Comparison of ENCODE assay signal across 27 cellular contexts in the genomic region with DNA sequence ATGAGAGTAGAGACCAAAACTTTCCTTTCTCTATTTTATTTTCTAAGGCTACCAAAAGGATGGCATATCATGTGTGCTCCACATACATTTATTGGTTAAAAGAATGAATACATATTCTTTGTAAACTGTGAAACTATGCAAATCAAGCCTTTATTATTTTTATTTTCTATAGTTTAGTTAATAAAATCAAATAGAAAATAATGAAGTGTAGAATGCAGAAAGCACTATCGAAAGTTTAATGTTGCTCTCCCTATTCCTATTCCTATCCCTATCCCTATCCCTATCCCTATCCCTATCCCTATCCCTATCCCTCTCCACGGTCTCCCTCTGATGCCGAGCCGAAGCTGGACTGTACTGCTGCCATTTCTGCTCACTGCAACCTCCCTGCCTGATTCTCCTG.
A peak's percentile ranks its signal among the peaks of the same experiment; 100 is the strongest.
DNase-seq lines count a peak whose midpoint lies in the region; ATAC-seq, FAIRE-seq and TF ChIP-seq lines count a peak whose summit lies in the region.
"Had no signal": no experiment of that assay in that cellular context is flagged by ENCODE, and none has a peak within 500 bp of the region (broad histone marks: within the 10 kb centered on the region; RNA-seq: fewer than 3 reads in every experiment).

No MANE protein-coding gene starts in this region.

- CTCF ChIA-PET in activated CD8-positive, alpha-beta T cell treated with anti-CD3 and anti-CD28 coated beads for 36 hours (lab: Charles Lee): no interaction called here

- H3K36me3 Mint-ChIP-seq in T-helper 17 cell (ENCODE audit: low read depth) (no peaks in the 10 kb centered on the region), endothelial cell (ENCODE audit: low read depth, unreplicated experiment) (no peaks in the 10 kb centered on the region)
- no peaks in the 10 kb centered on the region for H3K36me3 Mint-ChIP-seq in activated CD8-positive, alpha-beta T cell treated with anti-CD3 and anti-CD28 coated beads for 36 hours (ENCODE audit: low read depth)
- H3K36me3 Mint-ChIP-seq: CD14-positive monocyte; CD4-positive, alpha-beta memory T cell; CD4-positive, CD25-positive, alpha-beta regulatory T cell; CD8-positive, alpha-beta memory T cell had no signal

- H3K27ac Mint-ChIP-seq in T-helper 17 cell (peak overlapping the region; percentile 19), endothelial cell (ENCODE audit: unreplicated experiment) (peak overlapping the region; percentile 57)
- no peak overlapping the region for H3K27ac Mint-ChIP-seq in activated CD8-positive, alpha-beta T cell treated with anti-CD3 and anti-CD28 coated beads for 36 hours
- H3K27ac Mint-ChIP-seq: CD14-positive monocyte; CD4-positive, alpha-beta memory T cell; CD4-positive, CD25-positive, alpha-beta regulatory T cell; CD8-positive, alpha-beta memory T cell had no signal

- no peak overlapping the region for H3K4me3 ChIP-seq in H7 (ENCODE audit: insufficient read depth, low read depth, low read length)
- H3K4me3 ChIP-seq: BLaER1, GM12878 had no signal

- H3K4me1 Mint-ChIP-seq in T-helper 17 cell (no peaks in the 10 kb centered on the region), endothelial cell (ENCODE audit: unreplicated experiment) (no peaks in the 10 kb centered on the region)
- no peaks in the 10 kb centered on the region for H3K4me1 Mint-ChIP-seq in activated CD8-positive, alpha-beta T cell treated with anti-CD3 and anti-CD28 coated beads for 36 hours (ENCODE audit: low read depth)
- H3K4me1 Mint-ChIP-seq: CD14-positive monocyte; CD4-positive, alpha-beta memory T cell; CD4-positive, CD25-positive, alpha-beta regulatory T cell; CD8-positive, alpha-beta memory T cell had no signal

- intact Hi-C loops in activated CD8-positive, alpha-beta T cell treated with anti-CD3 and anti-CD28 coated beads for 36 hours (cut with micrococcal nuclease): no loop called here

- H3K4me3 Mint-ChIP-seq in T-helper 17 cell: no peak overlapping the region
- H3K4me3 Mint-ChIP-seq in endothelial cell (ENCODE audit: unreplicated experiment): no peak overlapping the region
- H3K4me3 Mint-ChIP-seq in activated CD8-positive, alpha-beta T cell treated with anti-CD3 and anti-CD28 coated beads for 36 hours: no peak overlapping the region
- H3K4me3 Mint-ChIP-seq: CD14-positive monocyte; CD4-positive, alpha-beta memory T cell; CD4-positive, CD25-positive, alpha-beta regulatory T cell; CD8-positive, alpha-beta memory T cell had no signal

- FAIRE-seq in HTR-8/SVneo (lab: Jason Lieb, UNC): peak; percentile 80
- FAIRE-seq: A204.1, GM12878, GM12892, GM18507 had no signal

- H3K9me3 Mint-ChIP-seq in endothelial cell (ENCODE audit: unreplicated experiment): no peaks in the 10 kb centered on the region
- no peaks in the 10 kb centered on the region for H3K9me3 Mint-ChIP-seq in activated CD8-positive, alpha-beta T cell treated with anti-CD3 and anti-CD28 coated beads for 36 hours

- ATAC-seq in T-helper 17 cell: no peak
- no peak for ATAC-seq in activated CD8-positive, alpha-beta T cell treated with anti-CD3 and anti-CD28 coated beads for 36 hours
- ATAC-seq: GM12878 had no signal

- TF ChIP-seq CTCF in endothelial cell (IDR thresholded peaks at IDR 0.05; ENCODE audit: unreplicated experiment): no peak
- no peak for TF ChIP-seq CTCF in activated CD8-positive, alpha-beta T cell treated with anti-CD3 and anti-CD28 coated beads for 36 hours (IDR thresholded peaks at IDR 0.05)

- H3K27me3 Mint-ChIP-seq in T-helper 17 cell: peaks cover 6% of the 10 kb centered on the region
- peaks cover 2% of the 10 kb centered on the region for H3K27me3 Mint-ChIP-seq in endothelial cell (ENCODE audit: unreplicated experiment)
- peaks cover 2% of the 10 kb centered on the region for H3K27me3 Mint-ChIP-seq in activated CD8-positive, alpha-beta T cell treated with anti-CD3 and anti-CD28 coated beads for 36 hours
- H3K27me3 Mint-ChIP-seq: CD4-positive, alpha-beta memory T cell; CD4-positive, CD25-positive, alpha-beta regulatory T cell had no signal

- H3K27me3 ChIP-seq in H7 (ENCODE audit: control insufficient read depth, insufficient read depth, low read length): no peaks in the 10 kb centered on the region
- H3K27me3 ChIP-seq: BE2C, BLaER1 had no signal

- DNase-seq in HTR-8/SVneo (ENCODE audit: insufficient read length, low spot score) (no peak), T-helper 17 cell (no peak), endothelial cell (ENCODE audit: low spot score) (no peak), NCI-H2107 treated with DMSO at 0.1 percent for 48 hours (lab: John Stamatoyannopoulos, UW; ENCODE audit: unreplicated experiment) (no peak), H7 (no peak)
- no peak for DNase-seq in activated CD8-positive, alpha-beta T cell treated with anti-CD3 and anti-CD28 coated beads for 36 hours
- DNase-seq: 8988T; ACHN; BE2C; C1 segment of cervical spinal cord; CD4-positive, alpha-beta memory T cell; CD4-positive, CD25-positive, alpha-beta regulatory T cell; CD8-positive, alpha-beta memory T cell; COR-L47; DMS 273 treated with DMSO at 0.1 percent for 48 hours; DMS153; DMS53; DMS79; DND-41; EL; GDM1 had no signal

- no peaks in the 10 kb centered on the region for H3K9me3 ChIP-seq in T-helper 17 cell (ENCODE audit: control insufficient read depth, low read length, poor library complexity, severe bottlenecking)
- H3K9me3 ChIP-seq: BE2C had no signal

- H3K36me3 ChIP-seq in H7 (replicated peaks; ENCODE audit: control insufficient read depth, insufficient read depth, low read length): no peaks in the 10 kb centered on the region
- H3K36me3 ChIP-seq: BE2C, BLaER1 had no signal

- POLR2A ChIA-PET in activated CD8-positive, alpha-beta T cell treated with anti-CD3 and anti-CD28 coated beads for 36 hours (lab: Charles Lee): interaction anchor here (0.6 kb wide), 1 partner anchor 140 kb away, joined by 6 read pairs; no protein-coding TSS in a partner anchor
